8 cellular contexts compared by ENCODE assay signal in the genomic region with DNA sequence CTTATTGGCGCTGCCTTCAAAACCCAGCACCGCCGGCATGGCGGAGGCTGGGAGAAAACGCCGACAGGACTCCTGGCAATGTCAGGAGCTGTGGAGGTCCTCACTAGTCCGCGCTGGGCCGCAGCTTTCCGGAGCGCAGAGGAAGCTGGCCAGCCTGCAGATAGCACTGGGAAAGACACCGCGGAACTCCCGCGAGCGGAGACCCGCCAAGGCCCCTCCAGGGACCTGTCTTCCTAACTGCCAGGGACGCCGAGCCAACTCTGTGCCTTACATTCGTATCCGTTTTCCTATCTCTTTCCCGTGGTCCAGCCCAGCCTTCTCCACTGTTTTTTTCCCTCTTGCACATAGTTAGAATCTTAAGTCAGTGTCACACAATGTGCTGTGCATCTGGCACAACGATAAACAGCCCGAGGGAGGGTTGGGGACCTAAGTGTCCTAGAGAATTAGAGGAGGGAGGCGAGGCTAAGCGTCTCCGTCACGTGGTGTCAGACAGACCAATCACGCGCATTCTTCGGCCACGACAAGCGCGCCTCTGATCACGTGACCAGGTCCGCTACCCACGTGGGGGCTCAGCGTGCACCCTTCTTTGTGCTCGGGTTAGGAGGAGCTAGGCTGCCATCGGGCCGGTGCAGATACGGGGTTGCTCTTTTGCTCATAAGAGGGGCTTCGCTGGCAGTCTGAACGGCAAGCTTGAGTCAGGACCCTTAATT. TPM values are rescaled to one million over a fixed set of nuclear protein-coding genes. Genes with fewer than 3 reads are reported as not detected.
DNase-seq lines count a peak whose midpoint lies in the region; ATAC-seq and TF ChIP-seq lines count a peak whose summit lies in the region.

A gene (plus strand): TSS at position 582 of the 710 bp plus-strand sequence. CDS start 420 bp downstream, outside the sequence.
A gene (minus strand): TSS at position 168 of the 710 bp plus-strand sequence. CDS start 129 bp downstream, at position 39.

- H3K4me3 ChIP-seq in upper lobe of right lung = peak within 1 kb of the TSS; percentile 74

- intact Hi-C loops in T-helper 1 cell treated with Interleukin-12 subunit alpha and Interleukin-12 subunit beta and Interleukin-4 antibody, amounts not matched to agents 30 ng/mL and 1 ng/mL, for 36 hours (cut with micrococcal nuclease) = loop anchor here (1.0 to 10.0 kb wide), 13 partner anchors 8 to 930 kb away; a partner anchor contains a TSS
- intact Hi-C loops in left cardiac atrium (cut with DNase I) = loop anchor here in 1 of 2 donors (2.0 to 10.0 kb wide), 3 partner anchors 42 to 230 kb away; a partner anchor contains a TSS
- intact Hi-C loops in posterior vena cava (cut with DNase I) = loop anchor here in 1 of 2 donors (10.0 kb wide), 2 partner anchors 120 to 510 kb away; a partner anchor contains a TSS
- intact Hi-C loops in upper lobe of right lung (cut with DNase I) = no loop called here

- no peaks in the 10 kb centered on the region for H3K9me3 ChIP-seq in upper lobe of right lung

- H3K4me1 ChIP-seq in upper lobe of right lung = peaks cover 35% of the 10 kb centered on the region

- H3K36me3 ChIP-seq in upper lobe of right lung = peaks cover 64% of the 10 kb centered on the region

- TF ChIP-seq CTCF in GM13976 (IDR thresholded peaks at IDR 0.05; ENCODE audit: borderline replicate concordance, control extremely low read depth, extremely low read depth, insufficient read depth, missing control alignments) = no peak
- TF ChIP-seq CTCF in upper lobe of right lung (IDR thresholded peaks at IDR 0.05) = no peak

- in situ Hi-C loops in GM13976 (cut with MboI; ENCODE audit: low sequenced_read_pairs, unreplicated experiment) = no loop called here

- DNase-seq in GM13976 (ENCODE audit: low spot score) (peak; percentile 96), NCI-H146 treated with DMSO at 0.1 percent for 48 hours (lab: John Stamatoyannopoulos, UW; ENCODE audit: unreplicated experiment) (peak; percentile 96), amniotic stem cell (lab: John Stamatoyannopoulos, UW) (peak; percentile 99), left cardiac atrium (peak; percentile 99), posterior vena cava (ENCODE audit: low spot score) (peak; percentile 100), upper lobe of right lung (peak; percentile 99)

- peak within 1 kb of the TSS; percentile 92 for H3K27ac ChIP-seq in upper lobe of right lung

- peak; percentile 85 for ATAC-seq in HG02870 (IDR thresholded peaks at IDR 0.05; ENCODE audit: unreplicated experiment)
- peak; percentile 96 for ATAC-seq in left cardiac atrium
- peak; percentile 93 for ATAC-seq in upper lobe of right lung

- H3K27me3 ChIP-seq in upper lobe of right lung = no peaks in the 10 kb centered on the region

RNA-seq across cellular contexts. Expression of the first gene that starts in this region (rescaled TPM):
- total RNA-seq in T-helper 1 cell treated with Interleukin-12 subunit alpha and Interleukin-12 subunit beta and Interleukin-4 antibody, amounts not matched to agents 30 ng/mL and 1 ng/mL, for 36 hours = 135 and 144 TPM in 2 replicates
- 10 to 100 TPM; 68.3 to 91.5 TPM for total RNA-seq in left cardiac atrium
- 10 to 100 TPM; 74.3 to 96.2 TPM for total RNA-seq in posterior vena cava
- 101 TPM for total RNA-seq in upper lobe of right lung

RNA-seq across cellular contexts. Expression of the second gene that starts in this region (rescaled TPM):
- 55.0 and 56.2 TPM in 2 replicates for total RNA-seq in T-helper 1 cell treated with Interleukin-12 subunit alpha and Interleukin-12 subunit beta and Interleukin-4 antibody, amounts not matched to agents 30 ng/mL and 1 ng/mL, for 36 hours
- total RNA-seq in left cardiac atrium = 10 to 100 TPM; 15.4 to 23.5 TPM
- total RNA-seq in posterior vena cava = 10 to 100 TPM; 24.4 to 28.7 TPM
- total RNA-seq in upper lobe of right lung = 33.8 TPM

Comparison
In these comparisons a context has a peak if more than half of its experiments do, and no peak if none do; other contexts are left out.
1. Peak in every context shown above with its lines: DNase-seq, ATAC-seq, H3K4me3 ChIP-seq and H3K27ac ChIP-seq.